1 cellular context compared by ENCODE assay signal in the genomic region with DNA sequence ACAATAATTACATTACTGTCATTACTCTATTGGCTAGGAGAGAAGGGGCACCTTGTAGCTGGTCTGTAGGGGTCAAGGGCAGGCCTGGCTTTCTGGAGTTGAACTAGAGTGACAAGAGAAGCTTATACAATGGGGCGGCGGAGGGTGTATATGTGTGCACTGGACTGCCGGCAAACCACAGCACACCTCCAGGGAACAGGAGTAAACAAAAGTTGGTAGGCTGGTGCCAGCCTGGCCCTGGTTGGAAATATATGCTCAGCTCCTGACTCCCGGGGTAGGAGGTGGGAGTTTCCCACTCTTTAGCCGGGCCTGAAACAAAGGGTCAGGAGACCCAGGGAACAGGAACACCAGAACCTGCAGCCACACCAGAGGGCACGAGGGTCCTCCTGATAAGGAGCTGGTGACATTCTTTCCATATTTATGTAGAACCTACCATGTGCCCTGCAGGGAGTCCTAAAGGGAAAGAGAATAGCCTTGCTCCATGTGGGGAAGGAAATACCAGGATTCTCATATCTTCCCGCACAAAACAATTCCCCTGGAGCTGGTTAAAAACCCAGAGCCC.
TF ChIP-seq lines count a peak whose summit lies in the region.

No MANE protein-coding gene starts in this region.

TF ChIP-seq in GM23338, 12 proteins besides CTCF, POLR2A, EP300 and RAD21 (continued from another document):
- TF ChIP-seq, protein P1, sequence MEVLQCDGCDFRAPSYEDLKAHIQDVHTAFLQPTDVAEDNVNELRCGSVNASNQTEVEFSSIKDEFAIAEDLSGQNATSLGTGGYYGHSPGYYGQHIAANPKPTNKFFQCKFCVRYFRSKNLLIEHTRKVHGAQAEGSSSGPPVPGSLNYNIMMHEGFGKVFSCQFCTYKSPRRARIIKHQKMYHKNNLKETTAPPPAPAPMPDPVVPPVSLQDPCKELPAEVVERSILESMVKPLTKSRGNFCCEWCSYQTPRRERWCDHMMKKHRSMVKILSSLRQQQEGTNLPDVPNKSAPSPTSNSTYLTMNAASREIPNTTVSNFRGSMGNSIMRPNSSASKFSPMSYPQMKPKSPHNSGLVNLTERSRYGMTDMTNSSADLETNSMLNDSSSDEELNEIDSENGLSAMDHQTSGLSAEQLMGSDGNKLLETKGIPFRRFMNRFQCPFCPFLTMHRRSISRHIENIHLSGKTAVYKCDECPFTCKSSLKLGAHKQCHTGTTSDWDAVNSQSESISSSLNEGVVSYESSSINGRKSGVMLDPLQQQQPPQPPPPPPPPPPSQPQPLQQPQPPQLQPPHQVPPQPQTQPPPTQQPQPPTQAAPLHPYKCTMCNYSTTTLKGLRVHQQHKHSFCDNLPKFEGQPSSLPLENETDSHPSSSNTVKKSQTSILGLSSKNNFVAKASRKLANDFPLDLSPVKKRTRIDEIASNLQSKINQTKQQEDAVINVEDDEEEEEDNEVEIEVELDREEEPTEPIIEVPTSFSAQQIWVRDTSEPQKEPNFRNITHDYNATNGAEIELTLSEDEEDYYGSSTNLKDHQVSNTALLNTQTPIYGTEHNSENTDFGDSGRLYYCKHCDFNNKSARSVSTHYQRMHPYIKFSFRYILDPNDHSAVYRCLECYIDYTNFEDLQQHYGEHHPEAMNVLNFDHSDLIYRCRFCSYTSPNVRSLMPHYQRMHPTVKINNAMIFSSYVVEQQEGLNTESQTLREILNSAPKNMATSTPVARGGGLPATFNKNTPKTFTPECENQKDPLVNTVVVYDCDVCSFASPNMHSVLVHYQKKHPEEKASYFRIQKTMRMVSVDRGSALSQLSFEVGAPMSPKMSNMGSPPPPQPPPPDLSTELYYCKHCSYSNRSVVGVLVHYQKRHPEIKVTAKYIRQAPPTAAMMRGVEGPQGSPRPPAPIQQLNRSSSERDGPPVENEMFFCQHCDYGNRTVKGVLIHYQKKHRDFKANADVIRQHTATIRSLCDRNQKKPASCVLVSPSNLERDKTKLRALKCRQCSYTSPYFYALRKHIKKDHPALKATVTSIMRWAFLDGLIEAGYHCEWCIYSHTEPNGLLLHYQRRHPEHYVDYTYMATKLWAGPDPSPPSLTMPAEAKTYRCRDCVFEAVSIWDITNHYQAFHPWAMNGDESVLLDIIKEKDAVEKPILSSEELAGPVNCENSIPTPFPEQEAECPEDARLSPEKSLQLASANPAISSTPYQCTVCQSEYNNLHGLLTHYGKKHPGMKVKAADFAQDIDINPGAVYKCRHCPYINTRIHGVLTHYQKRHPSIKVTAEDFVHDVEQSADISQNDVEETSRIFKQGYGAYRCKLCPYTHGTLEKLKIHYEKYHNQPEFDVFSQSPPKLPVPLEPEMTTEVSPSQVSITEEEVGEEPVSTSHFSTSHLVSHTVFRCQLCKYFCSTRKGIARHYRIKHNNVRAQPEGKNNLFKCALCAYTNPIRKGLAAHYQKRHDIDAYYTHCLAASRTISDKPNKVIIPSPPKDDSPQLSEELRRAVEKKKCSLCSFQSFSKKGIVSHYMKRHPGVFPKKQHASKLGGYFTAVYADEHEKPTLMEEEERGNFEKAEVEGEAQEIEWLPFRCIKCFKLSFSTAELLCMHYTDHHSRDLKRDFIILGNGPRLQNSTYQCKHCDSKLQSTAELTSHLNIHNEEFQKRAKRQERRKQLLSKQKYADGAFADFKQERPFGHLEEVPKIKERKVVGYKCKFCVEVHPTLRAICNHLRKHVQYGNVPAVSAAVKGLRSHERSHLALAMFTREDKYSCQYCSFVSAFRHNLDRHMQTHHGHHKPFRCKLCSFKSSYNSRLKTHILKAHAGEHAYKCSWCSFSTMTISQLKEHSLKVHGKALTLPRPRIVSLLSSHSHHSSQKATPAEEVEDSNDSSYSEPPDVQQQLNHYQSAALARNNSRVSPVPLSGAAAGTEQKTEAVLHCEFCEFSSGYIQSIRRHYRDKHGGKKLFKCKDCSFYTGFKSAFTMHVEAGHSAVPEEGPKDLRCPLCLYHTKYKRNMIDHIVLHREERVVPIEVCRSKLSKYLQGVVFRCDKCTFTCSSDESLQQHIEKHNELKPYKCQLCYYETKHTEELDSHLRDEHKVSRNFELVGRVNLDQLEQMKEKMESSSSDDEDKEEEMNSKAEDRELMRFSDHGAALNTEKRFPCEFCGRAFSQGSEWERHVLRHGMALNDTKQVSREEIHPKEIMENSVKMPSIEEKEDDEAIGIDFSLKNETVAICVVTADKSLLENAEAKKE (CRISPR knock-in tag; IDR thresholded peaks at IDR 0.05): no peak
- TF ChIP-seq, protein P2, sequence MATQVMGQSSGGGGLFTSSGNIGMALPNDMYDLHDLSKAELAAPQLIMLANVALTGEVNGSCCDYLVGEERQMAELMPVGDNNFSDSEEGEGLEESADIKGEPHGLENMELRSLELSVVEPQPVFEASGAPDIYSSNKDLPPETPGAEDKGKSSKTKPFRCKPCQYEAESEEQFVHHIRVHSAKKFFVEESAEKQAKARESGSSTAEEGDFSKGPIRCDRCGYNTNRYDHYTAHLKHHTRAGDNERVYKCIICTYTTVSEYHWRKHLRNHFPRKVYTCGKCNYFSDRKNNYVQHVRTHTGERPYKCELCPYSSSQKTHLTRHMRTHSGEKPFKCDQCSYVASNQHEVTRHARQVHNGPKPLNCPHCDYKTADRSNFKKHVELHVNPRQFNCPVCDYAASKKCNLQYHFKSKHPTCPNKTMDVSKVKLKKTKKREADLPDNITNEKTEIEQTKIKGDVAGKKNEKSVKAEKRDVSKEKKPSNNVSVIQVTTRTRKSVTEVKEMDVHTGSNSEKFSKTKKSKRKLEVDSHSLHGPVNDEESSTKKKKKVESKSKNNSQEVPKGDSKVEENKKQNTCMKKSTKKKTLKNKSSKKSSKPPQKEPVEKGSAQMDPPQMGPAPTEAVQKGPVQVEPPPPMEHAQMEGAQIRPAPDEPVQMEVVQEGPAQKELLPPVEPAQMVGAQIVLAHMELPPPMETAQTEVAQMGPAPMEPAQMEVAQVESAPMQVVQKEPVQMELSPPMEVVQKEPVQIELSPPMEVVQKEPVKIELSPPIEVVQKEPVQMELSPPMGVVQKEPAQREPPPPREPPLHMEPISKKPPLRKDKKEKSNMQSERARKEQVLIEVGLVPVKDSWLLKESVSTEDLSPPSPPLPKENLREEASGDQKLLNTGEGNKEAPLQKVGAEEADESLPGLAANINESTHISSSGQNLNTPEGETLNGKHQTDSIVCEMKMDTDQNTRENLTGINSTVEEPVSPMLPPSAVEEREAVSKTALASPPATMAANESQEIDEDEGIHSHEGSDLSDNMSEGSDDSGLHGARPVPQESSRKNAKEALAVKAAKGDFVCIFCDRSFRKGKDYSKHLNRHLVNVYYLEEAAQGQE (IDR thresholded peaks at IDR 0.05; ENCODE audit: unreplicated experiment): no peak
TF ChIP-seq in GM23338: peak in this region for 0.
